18 cellular contexts compared by ENCODE assay signal in genomic region chr9:71544464-71544863, GRCh38.
"Had no signal": no experiment of that assay in that cellular context is flagged by ENCODE, and none has a peak within 500 bp of the region (broad histone marks: within the 10 kb centered on the region; RNA-seq: fewer than 3 reads in every experiment).

No MANE protein-coding gene starts in this region.

- ATAC-seq: activated naive CD8-positive, alpha-beta T cell treated with anti-CD3 and anti-CD28 coated beads, Interleukin-2, amount 50 U/mL, for 24 hours had no signal

- H3K9me3 ChIP-seq: colonic mucosa, left ventricle myocardium inferior, right atrium auricular region, transverse colon had no signal

- H3K27me3 ChIP-seq: colonic mucosa, right atrium auricular region, transverse colon had no signal

- H3K4me1 ChIP-seq: colonic mucosa, left ventricle myocardium inferior, right atrium auricular region, transverse colon had no signal

- H3K36me3 ChIP-seq: colonic mucosa, left ventricle myocardium inferior, right atrium auricular region, transverse colon, WERI-Rb-1 had no signal

- H3K27ac ChIP-seq: colonic mucosa, left ventricle myocardium inferior, right atrium auricular region, transverse colon, WERI-Rb-1 had no signal

- FAIRE-seq: frontal cortex had no signal

- H3K4me3 ChIP-seq: colonic mucosa, left ventricle myocardium inferior, right atrium auricular region, transverse colon had no signal

- DNase-seq: activated CD4-positive, alpha-beta T cell treated with anti-CD3 and anti-CD28 coated beads for 1 hour; activated CD8-positive, alpha-beta memory T cell treated with anti-CD3 and anti-CD28 coated beads for 24 hours; activated CD8-positive, alpha-beta memory T cell treated with anti-CD3 and anti-CD28 coated beads, Interleukin-2, amount 50 U/mL, for 48 hours; activated effector memory CD4-positive, alpha-beta T cell treated with Interleukin-2 at 50 U/mL for 16 hours; activated naive CD4-positive, alpha-beta T cell treated with anti-CD3 and anti-CD28 coated beads, Interleukin-2, amount 10 ng/mL, durations not matched to agents 7 days and 5 days; activated naive CD8-positive, alpha-beta T cell treated with anti-CD3 and anti-CD28 coated beads, Interleukin-2, amount 50 U/mL, for 24 hours; activated T-cell treated with anti-CD3 and anti-CD28 coated beads, Interleukin-2, amount 50 U/mL, for 48 hours; anterior cingulate cortex; colonic mucosa; erythroblast; head of caudate nucleus; left ventricle myocardium inferior; mammary epithelial cell; stimulated activated CD4-positive, alpha-beta T cell treated with anti-CD3 and anti-CD28 coated beads, Interleukin-2, amount 100 ng/mL, for 24 hours; transverse colon; WERI-Rb-1 had no signal
